ENCODE assay signal across 9 cellular contexts in the genomic region with DNA sequence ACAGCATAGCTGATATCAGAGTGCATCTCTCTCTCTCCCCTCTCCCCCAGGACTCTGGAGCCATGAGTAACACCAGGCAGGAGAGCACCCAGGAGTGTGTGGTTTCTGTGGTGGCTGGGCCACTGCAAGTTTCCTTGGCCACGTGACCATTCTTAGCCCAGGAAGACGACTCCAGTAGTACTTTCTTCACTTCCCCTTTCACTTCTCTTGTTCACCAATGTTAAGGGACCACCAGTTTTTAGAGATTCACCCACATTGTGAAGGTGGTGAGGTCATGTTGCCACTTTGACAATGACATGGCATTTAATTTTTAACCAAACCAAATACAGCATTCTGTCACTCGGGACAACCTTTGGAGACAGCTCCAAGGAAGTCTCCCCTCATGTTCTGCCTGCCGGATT. TPM values are rescaled to one million over a fixed set of nuclear protein-coding genes. Genes with fewer than 3 reads are reported as not detected.
DNase-seq lines count a peak whose midpoint lies in the region; ATAC-seq and TF ChIP-seq lines count a peak whose summit lies in the region.
"Had no signal": no experiment of that assay in that cellular context is flagged by ENCODE, and none has a peak within 500 bp of the region (broad histone marks: within the 10 kb centered on the region; RNA-seq: fewer than 3 reads in every experiment).

No MANE protein-coding gene starts in this region.

- TF ChIP-seq CTCF in WTC11 (IDR thresholded peaks at IDR 0.05), result no peak

- peak; percentile 7 for DNase-seq in ELR (ENCODE audit: low read depth)
- DNase-seq in caudate nucleus (lab: John Stamatoyannopoulos, UW), result peak in 4 of 61 donors; percentile 5 to 22 (median 8)
- DNase-seq in SK-N-DZ (ENCODE audit: low spot score), result no peak
- DNase-seq in WTC11 (ENCODE audit: low spot score), result no peak
- DNase-seq in DMS 273 (lab: John Stamatoyannopoulos, UW; ENCODE audit: unreplicated experiment), result no peak
- no peak for DNase-seq in NCI-H82 (lab: John Stamatoyannopoulos, UW)

- peak; percentile 88 for ATAC-seq in GM21360 (IDR thresholded peaks at IDR 0.05; ENCODE audit: unreplicated experiment)
- peak; percentile 78 for ATAC-seq in HG03521 (IDR thresholded peaks at IDR 0.05; ENCODE audit: unreplicated experiment)
- ATAC-seq in WTC11, result no peak

- no peaks in the 10 kb centered on the region for H3K36me3 Mint-ChIP-seq in WTC11

- POLR2A ChIA-PET in WTC11 (lab: Charles Lee), result no interaction called here

- CTCF ChIA-PET in WTC11 (lab: Charles Lee), result no interaction called here

- no peak overlapping the region for H3K27ac Mint-ChIP-seq in WTC11

- 0 out of 2 replicates have a peak, but pooled peaks cover 4% of the 10 kb centered on the region for H3K4me1 Mint-ChIP-seq in WTC11
- H3K4me1 Mint-ChIP-seq: neural crest cell had no signal

- H3K9me3 Mint-ChIP-seq in WTC11, result no peaks in the 10 kb centered on the region
- H3K9me3 Mint-ChIP-seq: neural crest cell had no signal

- no peak overlapping the region for H3K4me3 Mint-ChIP-seq in WTC11
- H3K4me3 Mint-ChIP-seq: neural crest cell had no signal

- H3K27me3 Mint-ChIP-seq in WTC11 (ENCODE audit: low read depth), result peaks cover 3% of the 10 kb centered on the region; the same call in 1 of the 2 replicates

- H3K27ac ChIP-seq in caudate nucleus (ENCODE audit: low read depth, low read length), result peak overlapping the region; percentile 14

TF ChIP-seq in WTC11, 78 proteins besides CTCF, POLR2A, EP300 and RAD21:
- TF ChIP-seq JUN (CRISPR knock-in tag; IDR thresholded peaks at IDR 0.05) (no peak), ELF4 (CRISPR knock-in tag; IDR thresholded peaks at IDR 0.05; ENCODE audit: low read depth) (no peak), RELA (CRISPR knock-in tag; IDR thresholded peaks at IDR 0.05; ENCODE audit: borderline replicate concordance) (no peak), ATF1 (CRISPR knock-in tag; IDR thresholded peaks at IDR 0.05) (no peak), TP53 (CRISPR knock-in tag; IDR thresholded peaks at IDR 0.05) (no peak), FOXP4 (CRISPR knock-in tag; IDR thresholded peaks at IDR 0.05) (no peak), FOXP1 (CRISPR knock-in tag; IDR thresholded peaks at IDR 0.05; ENCODE audit: borderline replicate concordance) (no peak), SP1 (CRISPR knock-in tag; conservative IDR thresholded peaks at IDR 0.05) (no peak), NFYB (CRISPR knock-in tag; conservative IDR thresholded peaks at IDR 0.05; ENCODE audit: low read depth) (no peak)
- TF ChIP-seq, protein P1, sequence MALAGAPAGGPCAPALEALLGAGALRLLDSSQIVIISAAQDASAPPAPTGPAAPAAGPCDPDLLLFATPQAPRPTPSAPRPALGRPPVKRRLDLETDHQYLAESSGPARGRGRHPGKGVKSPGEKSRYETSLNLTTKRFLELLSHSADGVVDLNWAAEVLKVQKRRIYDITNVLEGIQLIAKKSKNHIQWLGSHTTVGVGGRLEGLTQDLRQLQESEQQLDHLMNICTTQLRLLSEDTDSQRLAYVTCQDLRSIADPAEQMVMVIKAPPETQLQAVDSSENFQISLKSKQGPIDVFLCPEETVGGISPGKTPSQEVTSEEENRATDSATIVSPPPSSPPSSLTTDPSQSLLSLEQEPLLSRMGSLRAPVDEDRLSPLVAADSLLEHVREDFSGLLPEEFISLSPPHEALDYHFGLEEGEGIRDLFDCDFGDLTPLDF (CRISPR knock-in tag; IDR thresholded peaks at IDR 0.05), result no peak

RNA-seq across cellular contexts. Expression of gene DAPK1, which starts 17.9 kb away (rescaled TPM):
- polyA plus RNA-seq in SK-N-DZ (2014; cell fraction: cytosol; rRNA removed), result 15.1 and 18.1 TPM in 2 replicates
- polyA plus RNA-seq in SK-N-DZ (2014; cell fraction: nucleus; rRNA removed), result 17.5 and 31.7 TPM in 2 replicates
- 127 to 130 TPM (median 129 TPM) in 3 replicates for total RNA-seq in WTC11 (2021)
